In genomic region chr1:165828581-165829329, GRCh38 we compare ENCODE assay signal across 2 cellular contexts.
TF ChIP-seq lines count a peak whose summit lies in the region.

No MANE protein-coding gene starts in this region.

TF ChIP-seq in HCT116, 20 proteins besides CTCF, POLR2A, EP300 and RAD21 (continued from another document):
- TF ChIP-seq ZBTB33 (IDR thresholded peaks at IDR 0.05; ENCODE audit: extremely low read depth, insufficient replicate concordance, low read length), result no peak
- no peak for TF ChIP-seq ZNF274 (IDR thresholded peaks at IDR 0.05; ENCODE audit: low read depth, low read length)
- TF ChIP-seq ELF1 (IDR thresholded peaks at IDR 0.05; ENCODE audit: borderline replicate concordance, low read depth), result no peak
- peak; percentile 49 for TF ChIP-seq YY1 (IDR thresholded peaks at IDR 0.05; ENCODE audit: extremely low read depth, insufficient replicate concordance, low read depth, low read length)
- TF ChIP-seq TCF7L2 (IDR thresholded peaks at IDR 0.05; ENCODE audit: borderline replicate concordance, extremely low read depth, insufficient read depth, insufficient read length), result no peak
- no peak for TF ChIP-seq CEBPB (IDR thresholded peaks at IDR 0.05; ENCODE audit: low read depth)
- TF ChIP-seq SIN3A (IDR thresholded peaks at IDR 0.05; ENCODE audit: low read depth), result peak; percentile 53; the same call in 1 of the 2 replicates
- peak; percentile 20; the same call in 1 of the 2 replicates for TF ChIP-seq POLR2AphosphoS5 (IDR thresholded peaks at IDR 0.05; ENCODE audit: low read depth, low read length)
- no peak for TF ChIP-seq REST (IDR thresholded peaks at IDR 0.05; ENCODE audit: low read depth)
- no peak for TF ChIP-seq ZFX (IDR thresholded peaks at IDR 0.05)
- TF ChIP-seq ATF3 (IDR thresholded peaks at IDR 0.05), result no peak
- TF ChIP-seq EGR1 (IDR thresholded peaks at IDR 0.05; ENCODE audit: low read depth), result no peak
- no peak for TF ChIP-seq JUND (IDR thresholded peaks at IDR 0.05)
- TF ChIP-seq FOSL1 (IDR thresholded peaks at IDR 0.05; ENCODE audit: low read depth), result no peak
- TF ChIP-seq EZH2 (IDR thresholded peaks at IDR 0.05), result no peak
- TF ChIP-seq SRF (IDR thresholded peaks at IDR 0.05; ENCODE audit: low read depth), result no peak
- no peak for TF ChIP-seq EZH2phosphoT487 (IDR thresholded peaks at IDR 0.05; ENCODE audit: borderline replicate concordance)
- no peak for TF ChIP-seq CBX3 (IDR thresholded peaks at IDR 0.05; ENCODE audit: low read depth)
- no peak for TF ChIP-seq SP1 (IDR thresholded peaks at IDR 0.05; ENCODE audit: low read depth)

TF ChIP-seq in SK-N-SH, 30 proteins besides CTCF, POLR2A, EP300 and RAD21 (continued from another document):
- no peak for TF ChIP-seq TEAD4 (IDR thresholded peaks at IDR 0.05; ENCODE audit: borderline replicate concordance, insufficient read depth)
- no peak for TF ChIP-seq GATA2 (CRISPR knock-in tag; IDR thresholded peaks at IDR 0.05)
- TF ChIP-seq REST (IDR thresholded peaks at IDR 0.05; ENCODE audit: low read depth, low read length), result peak; percentile 67; the same call in 1 of the 2 replicates
- peak; percentile 33 for TF ChIP-seq TCF12 (IDR thresholded peaks at IDR 0.05)
- TF ChIP-seq TAF1 (IDR thresholded peaks at IDR 0.05; ENCODE audit: borderline replicate concordance, low read depth, low read length), result peak; percentile 74; the same call in 1 of the 2 replicates
- no peak for TF ChIP-seq GABPA (IDR thresholded peaks at IDR 0.05; ENCODE audit: low read depth)
- peak; percentile 52 for TF ChIP-seq POLR2AphosphoS5 (IDR thresholded peaks at IDR 0.05; ENCODE audit: low read depth, low read length)
- no peak for TF ChIP-seq FOSL2 (IDR thresholded peaks at IDR 0.05; ENCODE audit: borderline replicate concordance, low read depth)
- TF ChIP-seq YY1 (IDR thresholded peaks at IDR 0.05; ENCODE audit: low read depth), result peak; percentile 81
- TF ChIP-seq RXRA (IDR thresholded peaks at IDR 0.05; ENCODE audit: borderline replicate concordance, low read depth), result no peak
